14 cellular contexts compared by ENCODE assay signal in genomic region chr5:3394046-3394597, GRCh38.
A peak's percentile ranks its signal among the peaks of the same experiment; 100 is the strongest.
DNase-seq lines count a peak whose midpoint lies in the region; ATAC-seq and TF ChIP-seq lines count a peak whose summit lies in the region.
"Had no signal": no experiment of that assay in that cellular context is flagged by ENCODE, and none has a peak within 500 bp of the region (broad histone marks: within the 10 kb centered on the region; RNA-seq: fewer than 3 reads in every experiment).

No MANE protein-coding gene starts in this region.

- H3K9ac ChIP-seq in KMS-11: peak overlapping the region; percentile 50; the same call in 1 of the 2 replicates

- no peaks in the 10 kb centered on the region for H4K20me1 ChIP-seq in KMS-11 (ENCODE audit: insufficient read depth)

- no peak for ATAC-seq in GM18519 (IDR thresholded peaks at IDR 0.05; ENCODE audit: low FRiP score, unreplicated experiment)
- ATAC-seq: activated CD4-positive, alpha-beta T cell treated with anti-CD3 and anti-CD28 coated beads for 36 hours; activated T-helper 17 cell treated with anti-CD3 and anti-CD28 coated beads, Interleukin-2, amount 50 U/mL, for 72 hours; K562 had no signal

- peak overlapping the region; percentile 55 for H3K4me3 Mint-ChIP-seq in glutamatergic neuron (ENCODE audit: unreplicated experiment)
- H3K4me3 Mint-ChIP-seq: activated CD4-positive, alpha-beta T cell treated with anti-CD3 and anti-CD28 coated beads for 36 hours; activated naive CD8-positive, alpha-beta T cell treated with anti-CD3 and anti-CD28 coated beads, Interleukin-2, amount 10 ng/mL, durations not matched to agents 7 days and 5 days; activated T-helper 17 cell treated with anti-CD3 and anti-CD28 coated beads, Interleukin-2, amount 50 U/mL, for 72 hours; immature natural killer cell had no signal

- H3K36me3 ChIP-seq in KMS-11 (ENCODE audit: insufficient read depth) (no peaks in the 10 kb centered on the region), prostate gland (no peaks in the 10 kb centered on the region)
- H3K36me3 ChIP-seq: neutrophil had no signal

- H3K4me3 ChIP-seq in KMS-11 (IDR thresholded peaks at IDR 0.05; ENCODE audit: insufficient read depth, low read depth, low read length) (no peak overlapping the region), prostate gland (no peak overlapping the region)
- H3K4me3 ChIP-seq: K562 had no signal

- no peak for TF ChIP-seq CTCF in KMS-11 (conservative IDR thresholded peaks at IDR 0.05; ENCODE audit: low read depth, low read length)
- no peak for TF ChIP-seq CTCF in glutamatergic neuron (IDR thresholded peaks at IDR 0.05; ENCODE audit: partially characterized antibody, unreplicated experiment)
- TF ChIP-seq CTCF in prostate gland (IDR thresholded peaks at IDR 0.05): no peak

- 60% methylated on average over 17 of the region's 17 CpGs for WGBS in prostate gland

- H3K4me1 ChIP-seq in KMS-11 (ENCODE audit: low read depth, poor library complexity, severe bottlenecking) (peaks cover 43% of the 10 kb centered on the region), prostate gland (replicated peaks) (no peaks in the 10 kb centered on the region)

- peaks cover 10% of the 10 kb centered on the region for H3K27me3 Mint-ChIP-seq in glutamatergic neuron (ENCODE audit: unreplicated experiment)
- H3K27me3 Mint-ChIP-seq: activated CD4-positive, alpha-beta T cell treated with anti-CD3 and anti-CD28 coated beads for 36 hours; activated naive CD8-positive, alpha-beta T cell treated with anti-CD3 and anti-CD28 coated beads, Interleukin-2, amount 10 ng/mL, durations not matched to agents 7 days and 5 days; activated T-helper 17 cell treated with anti-CD3 and anti-CD28 coated beads, Interleukin-2, amount 50 U/mL, for 72 hours had no signal

- H3K4me2 ChIP-seq in KMS-11: peak overlapping the region; percentile 80

- no peak for TF ChIP-seq POLR2A in prostate gland (IDR thresholded peaks at IDR 0.05)

- peak overlapping the region; percentile 94 for H3K27ac Mint-ChIP-seq in glutamatergic neuron (ENCODE audit: unreplicated experiment)
- H3K27ac Mint-ChIP-seq: activated CD4-positive, alpha-beta T cell treated with anti-CD3 and anti-CD28 coated beads for 36 hours; activated naive CD8-positive, alpha-beta T cell treated with anti-CD3 and anti-CD28 coated beads, Interleukin-2, amount 10 ng/mL, durations not matched to agents 7 days and 5 days; activated T-helper 17 cell treated with anti-CD3 and anti-CD28 coated beads, Interleukin-2, amount 50 U/mL, for 72 hours; immature natural killer cell had no signal

- H3K27me3 ChIP-seq in KMS-11 (ENCODE audit: insufficient read depth, low read depth): no peaks in the 10 kb centered on the region
- H3K27me3 ChIP-seq in prostate gland (replicated peaks; ENCODE audit: insufficient read depth): no peaks in the 10 kb centered on the region
- H3K27me3 ChIP-seq: neutrophil had no signal

- intact Hi-C loops in prostate gland (cut with DNase I): no loop called here

- peak; percentile 60 for DNase-seq in NCI-H128 (lab: John Stamatoyannopoulos, UW; ENCODE audit: unreplicated experiment)
- peak; percentile 98 to 99 for DNase-seq in NCI-H524 (lab: John Stamatoyannopoulos, UW)
- peak; percentile 59 for DNase-seq in glutamatergic neuron
- DNase-seq in prostate gland (ENCODE audit: low spot score): no peak
- DNase-seq in activated CD4-positive, alpha-beta T cell treated with anti-CD3 and anti-CD28 coated beads for 48 hours: no peak
- DNase-seq: activated CD4-positive, alpha-beta T cell treated with anti-CD3 and anti-CD28 coated beads for 36 hours; activated naive CD8-positive, alpha-beta T cell treated with anti-CD3 and anti-CD28 coated beads, Interleukin-2, amount 10 ng/mL, durations not matched to agents 7 days and 5 days; immature natural killer cell; NCI-H446 treated with DMSO at 0.1 percent for 48 hours had no signal

- H2AFZ ChIP-seq in KMS-11 (ENCODE audit: low read depth): peak overlapping the region; percentile 81

- H3K27ac ChIP-seq in KMS-11: peak overlapping the region; percentile 90; the same call in 1 of the 2 replicates
- no peak overlapping the region for H3K27ac ChIP-seq in prostate gland
- H3K27ac ChIP-seq: neutrophil had no signal

- peaks cover 8% of the 10 kb centered on the region for H3K9me3 Mint-ChIP-seq in glutamatergic neuron (ENCODE audit: unreplicated experiment)
- H3K9me3 Mint-ChIP-seq: activated naive CD8-positive, alpha-beta T cell treated with anti-CD3 and anti-CD28 coated beads, Interleukin-2, amount 10 ng/mL, durations not matched to agents 7 days and 5 days had no signal

- no peaks in the 10 kb centered on the region for H3K79me2 ChIP-seq in KMS-11 (ENCODE audit: insufficient read depth, low read depth)

- peaks cover 21% of the 10 kb centered on the region for H3K4me1 Mint-ChIP-seq in glutamatergic neuron (ENCODE audit: low read depth, unreplicated experiment)
- H3K4me1 Mint-ChIP-seq: activated CD4-positive, alpha-beta T cell treated with anti-CD3 and anti-CD28 coated beads for 36 hours; activated naive CD8-positive, alpha-beta T cell treated with anti-CD3 and anti-CD28 coated beads, Interleukin-2, amount 10 ng/mL, durations not matched to agents 7 days and 5 days; activated T-helper 17 cell treated with anti-CD3 and anti-CD28 coated beads, Interleukin-2, amount 50 U/mL, for 72 hours; immature natural killer cell had no signal

- no peaks in the 10 kb centered on the region for H3K36me3 Mint-ChIP-seq in glutamatergic neuron (ENCODE audit: unreplicated experiment)
- H3K36me3 Mint-ChIP-seq: activated naive CD8-positive, alpha-beta T cell treated with anti-CD3 and anti-CD28 coated beads, Interleukin-2, amount 10 ng/mL, durations not matched to agents 7 days and 5 days; immature natural killer cell had no signal

- no peaks in the 10 kb centered on the region for H3K9me3 ChIP-seq in prostate gland
- H3K9me3 ChIP-seq: neutrophil had no signal

Comparison
In these comparisons a context has a peak if more than half of its experiments do, and no peak if none do; other contexts are left out.
1. DNase-seq: peak in NCI-H128 (single experiment), NCI-H524 (2 of 2) and glutamatergic neuron (single experiment); none in prostate gland (single experiment) and activated CD4-positive, alpha-beta T cell treated with anti-CD3 and anti-CD28 coated beads for 48 hours (single experiment).